Comparison of ENCODE assay signal across 2 cellular contexts in genomic region chr3:32470362-32470761, GRCh38.
TF ChIP-seq lines count a peak whose summit lies in the region.

No MANE protein-coding gene starts in this region.

TF ChIP-seq in HCT116, 20 proteins besides CTCF, POLR2A, EP300 and RAD21:
- TF ChIP-seq EZH2phosphoT487 (IDR thresholded peaks at IDR 0.05; ENCODE audit: borderline replicate concordance), result no peak
- no peak for TF ChIP-seq ZBTB33 (IDR thresholded peaks at IDR 0.05; ENCODE audit: extremely low read depth, insufficient replicate concordance, low read length)
- TF ChIP-seq EGR1 (IDR thresholded peaks at IDR 0.05; ENCODE audit: low read depth), result no peak
- TF ChIP-seq ZFX (IDR thresholded peaks at IDR 0.05), result no peak
- TF ChIP-seq ELF1 (IDR thresholded peaks at IDR 0.05; ENCODE audit: borderline replicate concordance, low read depth), result no peak
- no peak for TF ChIP-seq YY1 (IDR thresholded peaks at IDR 0.05; ENCODE audit: extremely low read depth, insufficient replicate concordance, low read depth, low read length)
- TF ChIP-seq, protein P1, sequence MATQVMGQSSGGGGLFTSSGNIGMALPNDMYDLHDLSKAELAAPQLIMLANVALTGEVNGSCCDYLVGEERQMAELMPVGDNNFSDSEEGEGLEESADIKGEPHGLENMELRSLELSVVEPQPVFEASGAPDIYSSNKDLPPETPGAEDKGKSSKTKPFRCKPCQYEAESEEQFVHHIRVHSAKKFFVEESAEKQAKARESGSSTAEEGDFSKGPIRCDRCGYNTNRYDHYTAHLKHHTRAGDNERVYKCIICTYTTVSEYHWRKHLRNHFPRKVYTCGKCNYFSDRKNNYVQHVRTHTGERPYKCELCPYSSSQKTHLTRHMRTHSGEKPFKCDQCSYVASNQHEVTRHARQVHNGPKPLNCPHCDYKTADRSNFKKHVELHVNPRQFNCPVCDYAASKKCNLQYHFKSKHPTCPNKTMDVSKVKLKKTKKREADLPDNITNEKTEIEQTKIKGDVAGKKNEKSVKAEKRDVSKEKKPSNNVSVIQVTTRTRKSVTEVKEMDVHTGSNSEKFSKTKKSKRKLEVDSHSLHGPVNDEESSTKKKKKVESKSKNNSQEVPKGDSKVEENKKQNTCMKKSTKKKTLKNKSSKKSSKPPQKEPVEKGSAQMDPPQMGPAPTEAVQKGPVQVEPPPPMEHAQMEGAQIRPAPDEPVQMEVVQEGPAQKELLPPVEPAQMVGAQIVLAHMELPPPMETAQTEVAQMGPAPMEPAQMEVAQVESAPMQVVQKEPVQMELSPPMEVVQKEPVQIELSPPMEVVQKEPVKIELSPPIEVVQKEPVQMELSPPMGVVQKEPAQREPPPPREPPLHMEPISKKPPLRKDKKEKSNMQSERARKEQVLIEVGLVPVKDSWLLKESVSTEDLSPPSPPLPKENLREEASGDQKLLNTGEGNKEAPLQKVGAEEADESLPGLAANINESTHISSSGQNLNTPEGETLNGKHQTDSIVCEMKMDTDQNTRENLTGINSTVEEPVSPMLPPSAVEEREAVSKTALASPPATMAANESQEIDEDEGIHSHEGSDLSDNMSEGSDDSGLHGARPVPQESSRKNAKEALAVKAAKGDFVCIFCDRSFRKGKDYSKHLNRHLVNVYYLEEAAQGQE (IDR thresholded peaks at IDR 0.05; ENCODE audit: low read depth), result no peak
- TF ChIP-seq SIN3A (IDR thresholded peaks at IDR 0.05; ENCODE audit: low read depth), result no peak
- no peak for TF ChIP-seq JUND (IDR thresholded peaks at IDR 0.05)
- TF ChIP-seq CEBPB (IDR thresholded peaks at IDR 0.05; ENCODE audit: low read depth), result no peak
- TF ChIP-seq ZNF274 (IDR thresholded peaks at IDR 0.05; ENCODE audit: low read depth, low read length), result no peak
- TF ChIP-seq, protein P2, sequence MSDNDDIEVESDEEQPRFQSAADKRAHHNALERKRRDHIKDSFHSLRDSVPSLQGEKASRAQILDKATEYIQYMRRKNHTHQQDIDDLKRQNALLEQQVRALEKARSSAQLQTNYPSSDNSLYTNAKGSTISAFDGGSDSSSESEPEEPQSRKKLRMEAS (IDR thresholded peaks at IDR 0.05), result no peak
- TF ChIP-seq TCF7L2 (IDR thresholded peaks at IDR 0.05; ENCODE audit: borderline replicate concordance, extremely low read depth, insufficient read depth, insufficient read length), result no peak
- TF ChIP-seq FOSL1 (IDR thresholded peaks at IDR 0.05; ENCODE audit: low read depth), result no peak
- no peak for TF ChIP-seq EZH2 (IDR thresholded peaks at IDR 0.05)
- no peak for TF ChIP-seq SP1 (IDR thresholded peaks at IDR 0.05; ENCODE audit: low read depth)

TF ChIP-seq in GM12878, 131 proteins besides CTCF, POLR2A, EP300 and RAD21:
- peak; percentile 5; the same call in 1 of the 2 replicates for TF ChIP-seq FOXM1 (IDR thresholded peaks at IDR 0.05; ENCODE audit: low read depth, low read length)
- TF ChIP-seq, protein P3, sequence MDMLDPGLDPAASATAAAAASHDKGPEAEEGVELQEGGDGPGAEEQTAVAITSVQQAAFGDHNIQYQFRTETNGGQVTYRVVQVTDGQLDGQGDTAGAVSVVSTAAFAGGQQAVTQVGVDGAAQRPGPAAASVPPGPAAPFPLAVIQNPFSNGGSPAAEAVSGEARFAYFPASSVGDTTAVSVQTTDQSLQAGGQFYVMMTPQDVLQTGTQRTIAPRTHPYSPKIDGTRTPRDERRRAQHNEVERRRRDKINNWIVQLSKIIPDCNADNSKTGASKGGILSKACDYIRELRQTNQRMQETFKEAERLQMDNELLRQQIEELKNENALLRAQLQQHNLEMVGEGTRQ (IDR thresholded peaks at IDR 0.05; ENCODE audit: borderline replicate concordance, low read depth, low read length), result no peak
- TF ChIP-seq SUZ12 (IDR thresholded peaks at IDR 0.05; ENCODE audit: unreplicated experiment), result no peak
- peak; percentile 78; the same call in 1 of the 2 replicates for TF ChIP-seq SMARCA5 (IDR thresholded peaks at IDR 0.05)
- TF ChIP-seq JUNB (IDR thresholded peaks at IDR 0.05), result no peak
- TF ChIP-seq, protein P2 (IDR thresholded peaks at IDR 0.05; ENCODE audit: low read depth, low read length), result no peak
- no peak for TF ChIP-seq CHD2 (IDR thresholded peaks at IDR 0.05; ENCODE audit: borderline replicate concordance, low read depth, low read length)
- no peak for TF ChIP-seq NR2F1 (conservative IDR thresholded peaks at IDR 0.05)
- TF ChIP-seq MTA2 (IDR thresholded peaks at IDR 0.05; ENCODE audit: low read depth), result no peak
